Comparison of ENCODE assay signal across 10 cellular contexts in genomic region chr9:72589684-72590555, GRCh38.
DNase-seq lines count a peak whose midpoint lies in the region; FAIRE-seq lines count a peak whose summit lies in the region.
"Had no signal": no experiment of that assay in that cellular context is flagged by ENCODE, and none has a peak within 500 bp of the region (broad histone marks: within the 10 kb centered on the region; RNA-seq: fewer than 3 reads in every experiment).

No MANE protein-coding gene starts in this region.

- H3K4me1 ChIP-seq in HAP-1 (peaks cover 43% of the 10 kb centered on the region), esophagus (ENCODE audit: control insufficient read depth in 2 of 2, insufficient read depth in 2 of 2, low read length in 1 of 2) (peaks cover 0 to 2% of the 10 kb centered on the region in 2 donors), small intestine (ENCODE audit: control insufficient read depth in 2 of 2, insufficient read depth in 1 of 2, low read depth in 1 of 2, low read length in 1 of 2) (peaks cover 6% of the 10 kb centered on the region in 2 donors)

- no peak overlapping the region for H3K4me3 ChIP-seq in HAP-1
- no peak overlapping the region for H3K4me3 ChIP-seq in esophagus (ENCODE audit: low read depth in 1 of 2, low read length in 2 of 2)
- no peak overlapping the region for H3K4me3 ChIP-seq in small intestine (ENCODE audit: low read depth in 1 of 2, low read length in 2 of 2)
- H3K4me3 ChIP-seq: vagina had no signal

- H3K27me3 ChIP-seq in HAP-1 (ENCODE audit: low read depth): no peaks in the 10 kb centered on the region
- no peaks in the 10 kb centered on the region for H3K27me3 ChIP-seq in esophagus (ENCODE audit: control insufficient read depth in 1 of 2, insufficient read depth in 2 of 2, low read length in 2 of 2)
- H3K27me3 ChIP-seq in small intestine (ENCODE audit: control insufficient read depth in 2 of 2, insufficient read depth in 2 of 2, low read length in 2 of 2): no peaks in the 10 kb centered on the region
- H3K27me3 ChIP-seq: vagina had no signal

- 58 to 61% methylated on average over 4 of the region's 4 CpGs for WGBS in esophagus, 2 donors
- 32 to 55% (median 36%) methylated on average over 4 of the region's 4 CpGs for WGBS in small intestine, 3 donors

- no peak for FAIRE-seq in small intestine (lab: Jason Lieb, UNC)
- FAIRE-seq: endometrium had no signal

- no peaks in the 10 kb centered on the region for H3K36me3 ChIP-seq in HAP-1 (replicated peaks)
- H3K36me3 ChIP-seq in esophagus (ENCODE audit: control insufficient read depth in 2 of 2, insufficient read depth in 2 of 2, low read length in 1 of 2): no peaks in the 10 kb centered on the region
- H3K36me3 ChIP-seq in small intestine (ENCODE audit: control insufficient read depth in 2 of 2, insufficient read depth in 2 of 2, low read length in 2 of 2): no peaks in the 10 kb centered on the region
- H3K36me3 ChIP-seq: vagina had no signal

- DNase-seq in HAP-1 (ENCODE audit: low spot score in 2 of 2) (peak; percentile 78 to 88), SIG-M5 treated with dmso at 0.1 percent for 504 hours (lab: John Stamatoyannopoulos, UW; ENCODE audit: unreplicated experiment) (peak; percentile 76), small intestine (peak; percentile 86), HPDE6-E6E7 (ENCODE audit: extremely low spot score) (no peak), HT-29 (ENCODE audit: low spot score) (no peak), NCI-H2171 treated with DMSO at 0.1 percent for 48 hours (lab: John Stamatoyannopoulos, UW) (no peak)
- DNase-seq: NCI-H1417 had no signal

- in situ Hi-C loops in HAP-1 (cut with MboI; ENCODE audit: low sequenced_read_pairs): loop anchor here (5.0 to 25.0 kb wide), 5 partner anchors 85 to 553 kb away; partner anchors contain the start of gene ZFAND5

- no peaks in the 10 kb centered on the region for H3K9me3 ChIP-seq in HAP-1
- H3K9me3 ChIP-seq in esophagus (ENCODE audit: control insufficient read depth in 2 of 2, insufficient read depth in 1 of 2, low read depth in 1 of 2, low read length in 1 of 2): no peaks in the 10 kb centered on the region
- no peaks in the 10 kb centered on the region for H3K9me3 ChIP-seq in small intestine (ENCODE audit: control insufficient read depth, low read depth)
- H3K9me3 ChIP-seq: vagina had no signal

- H3K27ac ChIP-seq in esophagus (ENCODE audit: low read depth in 2 of 2, low read length in 1 of 2) (peak overlapping the region; percentile 1 to 59), small intestine (ENCODE audit: low read depth in 1 of 2, low read length in 1 of 2) (peak overlapping the region; percentile 58 to 90)
- H3K27ac ChIP-seq: vagina had no signal

Comparison
In these comparisons a context has a peak if more than half of its experiments do, and no peak if none do; other contexts are left out.
1. DNase-seq: peak in HAP-1 (2 of 2), SIG-M5 treated with dmso at 0.1 percent for 504 hours (single experiment) and small intestine (single experiment); none in HPDE6-E6E7 (single experiment), HT-29 (single experiment) and NCI-H2171 treated with DMSO at 0.1 percent for 48 hours (single experiment).